ENCODE assay signal across 9 cellular contexts in genomic region chr11:119373917-119374631, GRCh38. TPM values are rescaled to one million over a fixed set of nuclear protein-coding genes. Genes with fewer than 3 reads are reported as not detected.
DNase-seq lines count a peak whose midpoint lies in the region; ATAC-seq and TF ChIP-seq lines count a peak whose summit lies in the region.
"Had no signal": no experiment of that assay in that cellular context is flagged by ENCODE, and none has a peak within 500 bp of the region (broad histone marks: within the 10 kb centered on the region; RNA-seq: fewer than 3 reads in every experiment).

No MANE protein-coding gene starts in this region.

- no peak overlapping the region for H3K27ac ChIP-seq in BLaER1
- H3K27ac ChIP-seq in esophagus muscularis mucosa (replicated peaks in 1 of 4) = peak overlapping the region; percentile 83 to 93 (median 88)
- no peak overlapping the region for H3K27ac ChIP-seq in naive thymus-derived CD4-positive, alpha-beta T cell (ENCODE audit: low read depth, low read length)
- peak overlapping the region; percentile 90 to 93 for H3K27ac ChIP-seq in uterus

- no peak for TF ChIP-seq POLR2A in esophagus muscularis mucosa (IDR thresholded peaks at IDR 0.05; ENCODE audit: low read depth)
- no peak for TF ChIP-seq POLR2A in uterus (IDR thresholded peaks at IDR 0.05)

- no peaks in the 10 kb centered on the region for H3K36me3 Mint-ChIP-seq in activated CD4-positive, alpha-beta memory T cell treated with anti-CD3 and anti-CD28 coated beads, Interleukin-2, amount 10 ng/mL, durations not matched to agents 7 days and 5 days (ENCODE audit: low read depth)
- H3K36me3 Mint-ChIP-seq in naive thymus-derived CD4-positive, alpha-beta T cell = no peaks in the 10 kb centered on the region

- peak; percentile 93 to 97 (median 96) for TF ChIP-seq CTCF in esophagus muscularis mucosa (IDR thresholded peaks at IDR 0.05)
- TF ChIP-seq CTCF in uterus (IDR thresholded peaks at IDR 0.05) = peak; percentile 81 to 90 (median 84)

- H3K4me3 ChIP-seq in BLaER1 = no peak overlapping the region
- no peak overlapping the region for H3K4me3 ChIP-seq in H7 (ENCODE audit: insufficient read depth, low read depth, low read length)
- H3K4me3 ChIP-seq in esophagus muscularis mucosa = no peak overlapping the region
- H3K4me3 ChIP-seq in naive thymus-derived CD4-positive, alpha-beta T cell (ENCODE audit: low read length) = no peak overlapping the region
- H3K4me3 ChIP-seq in uterus = no peak overlapping the region

- no peaks in the 10 kb centered on the region for H3K27me3 Mint-ChIP-seq in activated CD4-positive, alpha-beta memory T cell treated with anti-CD3 and anti-CD28 coated beads, Interleukin-2, amount 10 ng/mL, durations not matched to agents 7 days and 5 days
- peaks cover 5 to 23% (median 9%) of the 10 kb centered on the region in 5 donors for H3K27me3 Mint-ChIP-seq in naive thymus-derived CD4-positive, alpha-beta T cell

- H3K9ac ChIP-seq in BLaER1 = no peak overlapping the region

- H3K4me2 ChIP-seq in BLaER1 = peak overlapping the region; percentile 55

- CTCF ChIA-PET in activated CD4-positive, alpha-beta memory T cell treated with anti-CD3 and anti-CD28 coated beads, Interleukin-2, amount 10 ng/mL, durations not matched to agents 7 days and 5 days (lab: Charles Lee) = interaction anchor here (1.1 to 11.3 kb wide), 8 partner anchors 8 to 100 kb away, joined by 3 to 115 read pairs (median 6); partner anchors contain the start of gene USP2
- CTCF ChIA-PET in naive thymus-derived CD4-positive, alpha-beta T cell (lab: Charles Lee) = interaction anchor here (1.0 to 2.7 kb wide), 5 partner anchors 7 to 36 kb away, joined by 3 to 14 read pairs (median 3); partner anchors contain the start of gene USP2

- POLR2A ChIA-PET in activated CD4-positive, alpha-beta memory T cell treated with anti-CD3 and anti-CD28 coated beads, Interleukin-2, amount 10 ng/mL, durations not matched to agents 7 days and 5 days (lab: Charles Lee) = interaction anchor here (1.6 kb wide), 1 partner anchor 18 kb away, joined by 3 read pairs; no protein-coding TSS in a partner anchor
- POLR2A ChIA-PET in naive thymus-derived CD4-positive, alpha-beta T cell (lab: Charles Lee) = interaction anchor here (0.9 kb wide), 1 partner anchor 34 kb away, joined by 3 read pairs; the partner anchor contains the start of gene C1QTNF5

- 48% methylated on average over 5 of the region's 5 CpGs for WGBS in esophagus muscularis mucosa

- H3K4me1 ChIP-seq in BLaER1 (peaks cover 72% of the 10 kb centered on the region), esophagus muscularis mucosa (peaks cover 73 to 86% (median 82%) of the 10 kb centered on the region in 4 donors), uterus (peaks cover 11% of the 10 kb centered on the region in 2 donors)
- H3K4me1 ChIP-seq in naive thymus-derived CD4-positive, alpha-beta T cell (ENCODE audit: control insufficient read depth in 2 of 2, insufficient read depth in 2 of 2, low read length in 2 of 2) = peaks cover 0 to 11% of the 10 kb centered on the region in 2 donors

- peak; percentile 90 for DNase-seq in H7
- peak; percentile 29 to 76 for DNase-seq in NCI-H524 (lab: John Stamatoyannopoulos, UW)
- peak; percentile 49 for DNase-seq in activated CD4-positive, alpha-beta memory T cell treated with anti-CD3 and anti-CD28 coated beads, Interleukin-2, amount 10 ng/mL, durations not matched to agents 7 days and 5 days
- DNase-seq in esophagus muscularis mucosa (ENCODE audit: extremely low spot score) = peak; percentile 95
- DNase-seq in naive thymus-derived CD4-positive, alpha-beta T cell = peak in 6 of 9 donors; percentile 23 to 46 (median 28)
- peak; percentile 76 to 81 for DNase-seq in uterus

- intact Hi-C loops in esophagus muscularis mucosa (cut with DNase I) = loop anchor here (1.0 kb wide), 1 partner anchor 18 kb away; no protein-coding TSS in a partner anchor
- intact Hi-C loops in naive thymus-derived CD4-positive, alpha-beta T cell (cut with micrococcal nuclease) = loop anchor here (1.0 kb wide), 1 partner anchor 18 kb away; no protein-coding TSS in a partner anchor
- intact Hi-C loops in uterus (cut with DNase I; ENCODE audit: low total_unique reads) = no loop called here

- H3K27ac Mint-ChIP-seq in activated CD4-positive, alpha-beta memory T cell treated with anti-CD3 and anti-CD28 coated beads, Interleukin-2, amount 10 ng/mL, durations not matched to agents 7 days and 5 days = no peak overlapping the region
- H3K27ac Mint-ChIP-seq in naive thymus-derived CD4-positive, alpha-beta T cell = no peak overlapping the region

- TF ChIP-seq EP300 in esophagus muscularis mucosa (IDR thresholded peaks at IDR 0.05) = no peak

- H3K9me3 Mint-ChIP-seq in activated CD4-positive, alpha-beta memory T cell treated with anti-CD3 and anti-CD28 coated beads, Interleukin-2, amount 10 ng/mL, durations not matched to agents 7 days and 5 days = no peaks in the 10 kb centered on the region
- H3K9me3 Mint-ChIP-seq in naive thymus-derived CD4-positive, alpha-beta T cell = no peaks in the 10 kb centered on the region

- H3K27me3 ChIP-seq in BLaER1 (no peaks in the 10 kb centered on the region), H7 (ENCODE audit: control insufficient read depth, insufficient read depth, low read length) (no peaks in the 10 kb centered on the region), esophagus muscularis mucosa (no peaks in the 10 kb centered on the region), uterus (no peaks in the 10 kb centered on the region)
- H3K27me3 ChIP-seq in naive thymus-derived CD4-positive, alpha-beta T cell (ENCODE audit: control insufficient read depth in 2 of 2, insufficient read depth in 2 of 2, low read length in 2 of 2) = no peaks in the 10 kb centered on the region

- no peaks in the 10 kb centered on the region for H3K36me3 ChIP-seq in BLaER1
- no peaks in the 10 kb centered on the region for H3K36me3 ChIP-seq in H7 (replicated peaks; ENCODE audit: control insufficient read depth, insufficient read depth, low read length)
- peaks cover 0 to 4% (median 0%) of the 10 kb centered on the region in 4 donors for H3K36me3 ChIP-seq in esophagus muscularis mucosa
- H3K36me3 ChIP-seq in naive thymus-derived CD4-positive, alpha-beta T cell (ENCODE audit: control insufficient read depth in 2 of 3, insufficient read depth in 3 of 3, low read length in 3 of 3) = no peaks in the 10 kb centered on the region
- H3K36me3 ChIP-seq in uterus = no peaks in the 10 kb centered on the region

- H3K9me3 ChIP-seq in BLaER1 (no peaks in the 10 kb centered on the region), esophagus muscularis mucosa (no peaks in the 10 kb centered on the region), uterus (no peaks in the 10 kb centered on the region)
- no peaks in the 10 kb centered on the region for H3K9me3 ChIP-seq in naive thymus-derived CD4-positive, alpha-beta T cell (ENCODE audit: control insufficient read depth in 2 of 3, low read length in 3 of 3)

- peak; percentile 60 for ATAC-seq in naive thymus-derived CD4-positive, alpha-beta T cell
- no peak for ATAC-seq in GM18870 (IDR thresholded peaks at IDR 0.05; ENCODE audit: unreplicated experiment)

- H3K4me1 Mint-ChIP-seq in activated CD4-positive, alpha-beta memory T cell treated with anti-CD3 and anti-CD28 coated beads, Interleukin-2, amount 10 ng/mL, durations not matched to agents 7 days and 5 days = peaks cover 18% of the 10 kb centered on the region
- H3K4me1 Mint-ChIP-seq in naive thymus-derived CD4-positive, alpha-beta T cell = peaks cover 0 to 10% (median 6%) of the 10 kb centered on the region in 7 donors

- H4K20me1 ChIP-seq in BLaER1 = no peaks in the 10 kb centered on the region

- no peak overlapping the region for H3K4me3 Mint-ChIP-seq in activated CD4-positive, alpha-beta memory T cell treated with anti-CD3 and anti-CD28 coated beads, Interleukin-2, amount 10 ng/mL, durations not matched to agents 7 days and 5 days
- no peak overlapping the region for H3K4me3 Mint-ChIP-seq in naive thymus-derived CD4-positive, alpha-beta T cell

RNA-seq across cellular contexts. Expression of gene USP2, which starts 7.4 kb away (rescaled TPM):
- 2.7 and 2.8 TPM in 2 replicates for total RNA-seq in H7 (2014; rRNA removed; shearing (Covaris generic))
- under 1 TPM; 0.48 to 0.53 TPM for total RNA-seq in activated CD4-positive, alpha-beta memory T cell treated with anti-CD3 and anti-CD28 coated beads, Interleukin-2, amount 10 ng/mL, durations not matched to agents 7 days and 5 days
- total RNA-seq in esophagus muscularis mucosa = 1 to 10 TPM; 4.6 to 9.9 (median 6.1) TPM
- total RNA-seq in naive thymus-derived CD4-positive, alpha-beta T cell = 1 to 10 TPM in 1 of 5 experiments, under 1 TPM in 4; 0.07 to 1.1 (median 0.43) TPM
- under 1 TPM; 0.26 to 0.50 TPM for polyA plus RNA-seq in naive thymus-derived CD4-positive, alpha-beta T cell
- 10 to 100 TPM in 1 of 4 donors, 1 to 10 TPM in 1, under 1 TPM in 1, not detected in 1; 0.29 to 28.2 (median 2.1) TPM for total RNA-seq in uterus

RNA-seq across cellular contexts. Expression of gene MFRP, which starts 27.6 kb away (rescaled TPM):
- total RNA-seq in H7 (2014; rRNA removed; shearing (Covaris generic)) = not detected in 2 replicates
- not detected for total RNA-seq in activated CD4-positive, alpha-beta memory T cell treated with anti-CD3 and anti-CD28 coated beads, Interleukin-2, amount 10 ng/mL, durations not matched to agents 7 days and 5 days
- total RNA-seq in esophagus muscularis mucosa = under 1 TPM in 1 of 4 donors, not detected in 3; 0.11 TPM
- total RNA-seq in naive thymus-derived CD4-positive, alpha-beta T cell = not detected
- not detected for polyA plus RNA-seq in naive thymus-derived CD4-positive, alpha-beta T cell
- total RNA-seq in uterus = under 1 TPM in 2 of 4 donors, not detected in 2; 0.07 to 0.26 TPM
- total RNA-seq: mononuclear cell had no signal

RNA-seq across cellular contexts. Expression of gene C1QTNF5, which starts 33.4 kb away (rescaled TPM):
- total RNA-seq in H7 (2014; rRNA removed; shearing (Covaris generic)) = 2.1 TPM in 2 replicates
- not detected for total RNA-seq in activated CD4-positive, alpha-beta memory T cell treated with anti-CD3 and anti-CD28 coated beads, Interleukin-2, amount 10 ng/mL, durations not matched to agents 7 days and 5 days
- 10 to 100 TPM; 23.7 to 74.3 (median 51.6) TPM for total RNA-seq in esophagus muscularis mucosa
- not detected for total RNA-seq in naive thymus-derived CD4-positive, alpha-beta T cell
- not detected for polyA plus RNA-seq in naive thymus-derived CD4-positive, alpha-beta T cell
- 10 to 100 TPM in 3 of 4 donors, 1 to 10 TPM in 1; 6.5 to 40.2 (median 35.7) TPM for total RNA-seq in uterus
- total RNA-seq: mononuclear cell had no signal

RNA-seq across cellular contexts. Expression of gene RNF26, which starts 39.7 kb away (rescaled TPM):
- total RNA-seq in H7 (2014; rRNA removed; shearing (Covaris generic)) = 26.4 and 28.9 TPM in 2 replicates
- 10 to 100 TPM; 33.5 to 35.1 TPM for total RNA-seq in activated CD4-positive, alpha-beta memory T cell treated with anti-CD3 and anti-CD28 coated beads, Interleukin-2, amount 10 ng/mL, durations not matched to agents 7 days and 5 days
- total RNA-seq in esophagus muscularis mucosa (10 to 100 TPM; 14.2 to 33.2 (median 20.9) TPM), uterus (10 to 100 TPM in 1 of 4 donors, 1 to 10 TPM in 3; 3.3 to 23.1 (median 6.8) TPM)
- total RNA-seq in naive thymus-derived CD4-positive, alpha-beta T cell = 10 to 100 TPM; 16.9 to 28.3 (median 18.9) TPM
- polyA plus RNA-seq in naive thymus-derived CD4-positive, alpha-beta T cell = 10 to 100 TPM; 50.3 to 59.1 TPM

RNA-seq across cellular contexts. Expression of gene THY1, which starts 48.9 kb away (rescaled TPM):
- total RNA-seq in H7 (2014; rRNA removed; shearing (Covaris generic)) = 305 and 319 TPM in 2 replicates
- total RNA-seq in activated CD4-positive, alpha-beta memory T cell treated with anti-CD3 and anti-CD28 coated beads, Interleukin-2, amount 10 ng/mL, durations not matched to agents 7 days and 5 days = 1 to 10 TPM; 1.3 to 2.0 TPM
- total RNA-seq in esophagus muscularis mucosa (10 to 100 TPM; 13.3 to 70.1 (median 25.4) TPM), uterus (10 to 100 TPM; 10.7 to 88.9 (median 41.3) TPM)
- 1 to 10 TPM in 1 of 5 experiments, not detected in 4; 2.2 TPM for total RNA-seq in naive thymus-derived CD4-positive, alpha-beta T cell
- polyA plus RNA-seq in naive thymus-derived CD4-positive, alpha-beta T cell = not detected

Comparison
In these comparisons a context has a peak if more than half of its experiments do, and no peak if none do; other contexts are left out.
1. H3K27ac ChIP-seq: peak in esophagus muscularis mucosa (4 of 4) and uterus (2 of 2); none in BLaER1 (single experiment) and naive thymus-derived CD4-positive, alpha-beta T cell (single experiment).
2. DNase-seq: peak in every context shown above with its lines; median percentile 95 in esophagus muscularis mucosa; 90 in H7; 78 in uterus; 52 in NCI-H524; 49 in activated CD4-positive, alpha-beta memory T cell treated with anti-CD3 and anti-CD28 coated beads, Interleukin-2, amount 10 ng/mL, durations not matched to agents 7 days and 5 days; 28 in naive thymus-derived CD4-positive, alpha-beta T cell.